ENCODE assay signal across 28 cellular contexts in the genomic region with DNA sequence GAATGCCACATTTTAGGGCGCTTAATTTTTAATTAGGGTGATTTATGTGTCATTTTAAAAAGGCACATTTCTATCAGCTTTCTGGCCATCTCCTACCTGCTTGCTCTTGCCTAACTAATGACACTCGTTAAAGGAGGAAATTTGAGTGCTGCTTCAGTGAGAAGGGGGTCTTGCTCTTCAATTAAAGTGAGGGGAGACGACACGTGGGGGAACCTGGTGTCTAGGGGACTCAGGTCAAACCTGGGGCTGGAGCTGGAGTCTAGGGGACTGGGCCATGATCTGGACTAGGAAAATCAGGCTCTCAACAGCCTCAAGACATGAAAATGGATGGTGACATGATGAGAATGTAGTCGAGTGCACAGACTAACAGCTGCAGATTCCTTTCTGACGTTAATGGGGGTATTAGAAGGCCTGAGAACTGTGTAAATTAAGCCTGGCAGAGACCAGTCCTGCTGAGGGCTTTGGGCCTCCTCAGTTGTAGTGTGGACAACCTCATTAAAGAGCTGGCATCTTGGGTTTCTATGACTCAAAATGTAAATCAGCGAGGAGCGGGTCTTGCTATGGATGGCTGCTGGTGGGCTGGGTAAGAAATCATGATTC.
"Had no signal": no experiment of that assay in that cellular context is flagged by ENCODE, and none has a peak within 500 bp of the region (broad histone marks: within the 10 kb centered on the region; RNA-seq: fewer than 3 reads in every experiment).

No MANE protein-coding gene starts in this region.

- H3K27ac ChIP-seq: breast epithelium, esophagus muscularis mucosa, foreskin keratinocyte, heart right ventricle, left lung, lower lobe of right lung, uterus, WERI-Rb-1 had no signal

- H3K27me3 Mint-ChIP-seq: type B pancreatic cell had no signal

- H3K4me3 ChIP-seq: breast epithelium, esophagus muscularis mucosa, heart right ventricle, left lung, lower lobe of right lung, uterus had no signal

- H3K4me3 Mint-ChIP-seq: activated CD4-positive, alpha-beta memory T cell treated with anti-CD3 and anti-CD28 coated beads for 36 hours; endodermal cell; natural killer cell treated with Interleukin-12 subunit alpha and Interleukin-12 subunit beta and Interleukin-15 and Interleukin-18, amount 100 ng/mL, for 72 hours; stimulated activated effector memory CD8-positive, alpha-beta T cell treated with anti-CD3 and anti-CD28 coated beads, Interleukin-12 subunit alpha, Interleukin-12 subunit beta, amount 100 ng/mL, for 72 hours; stimulated activated naive CD8-positive, alpha-beta T cell treated with anti-CD3 and anti-CD28 coated beads, Interleukin-15, Interleukin-2, amounts not matched to agents 100 ng/mL and 50 ng/mL, for 24 hours; type B pancreatic cell had no signal

- H3K27ac Mint-ChIP-seq: activated CD4-positive, alpha-beta memory T cell treated with anti-CD3 and anti-CD28 coated beads for 36 hours; endodermal cell; natural killer cell treated with Interleukin-12 subunit alpha and Interleukin-12 subunit beta and Interleukin-15 and Interleukin-18, amount 100 ng/mL, for 72 hours; stimulated activated effector memory CD8-positive, alpha-beta T cell treated with anti-CD3 and anti-CD28 coated beads, Interleukin-12 subunit alpha, Interleukin-12 subunit beta, amount 100 ng/mL, for 72 hours; stimulated activated naive CD8-positive, alpha-beta T cell treated with anti-CD3 and anti-CD28 coated beads, Interleukin-15, Interleukin-2, amounts not matched to agents 100 ng/mL and 50 ng/mL, for 24 hours; type B pancreatic cell had no signal

- H3K27me3 ChIP-seq: breast epithelium, esophagus muscularis mucosa, left lung, uterus had no signal

- H3K36me3 Mint-ChIP-seq: activated CD4-positive, alpha-beta memory T cell treated with anti-CD3 and anti-CD28 coated beads for 36 hours; natural killer cell treated with Interleukin-12 subunit alpha and Interleukin-12 subunit beta and Interleukin-15 and Interleukin-18, amount 100 ng/mL, for 72 hours; stimulated activated effector memory CD8-positive, alpha-beta T cell treated with anti-CD3 and anti-CD28 coated beads, Interleukin-12 subunit alpha, Interleukin-12 subunit beta, amount 100 ng/mL, for 72 hours; type B pancreatic cell had no signal

- H3K4me1 Mint-ChIP-seq: endodermal cell had no signal

- H3K9me3 Mint-ChIP-seq: activated CD4-positive, alpha-beta memory T cell treated with anti-CD3 and anti-CD28 coated beads for 36 hours; endodermal cell; natural killer cell treated with Interleukin-12 subunit alpha and Interleukin-12 subunit beta and Interleukin-15 and Interleukin-18, amount 100 ng/mL, for 72 hours; stimulated activated effector memory CD8-positive, alpha-beta T cell treated with anti-CD3 and anti-CD28 coated beads, Interleukin-12 subunit alpha, Interleukin-12 subunit beta, amount 100 ng/mL, for 72 hours; stimulated activated naive CD8-positive, alpha-beta T cell treated with anti-CD3 and anti-CD28 coated beads, Interleukin-15, Interleukin-2, amounts not matched to agents 100 ng/mL and 50 ng/mL, for 24 hours; type B pancreatic cell had no signal

- DNase-seq: activated CD4-positive, alpha-beta memory T cell treated with anti-CD3 and anti-CD28 coated beads for 36 hours; activated CD4-positive, alpha-beta T cell treated with anti-CD3 and anti-CD28 coated beads for 48 hours; activated CD8-positive, alpha-beta memory T cell treated with anti-CD3 and anti-CD28 coated beads, Interleukin-2, amount 50 U/mL, for 4 hours; activated gamma-delta T cell; activated naive CD4-positive, alpha-beta T cell treated with anti-CD3 and anti-CD28 coated beads, Interleukin-2, amount 50 U/mL, for 16 hours; activated T-cell treated with anti-CD3 and anti-CD28 coated beads, Interleukin-2, amount 50 U/mL, for 1 hour; amniotic stem cell; central memory CD4-positive, alpha-beta T cell; endodermal cell; foreskin keratinocyte; heart right ventricle; kidney glomerular epithelial cell; left lung; lower lobe of right lung; mesenchymal stem cell; posterior cingulate gyrus; right cardiac atrium; stimulated activated CD4-positive, alpha-beta T cell treated with anti-CD3 and anti-CD28 coated beads, Interleukin-4, amount 100 ng/mL, for 24 hours; T1000; uterus; WERI-Rb-1 had no signal

- H3K4me1 ChIP-seq: breast epithelium, esophagus muscularis mucosa, foreskin keratinocyte, heart right ventricle, left lung, lower lobe of right lung, uterus had no signal

- H3K36me3 ChIP-seq: breast epithelium, esophagus muscularis mucosa, heart right ventricle, left lung, lower lobe of right lung, uterus, WERI-Rb-1 had no signal

- H3K9me3 ChIP-seq: breast epithelium, esophagus muscularis mucosa, heart right ventricle, left lung, lower lobe of right lung, uterus had no signal

- ATAC-seq: activated CD4-positive, CD25-positive, alpha-beta regulatory T cell treated with anti-CD3 and anti-CD28 coated beads, Interleukin-2, amount 50 U/mL, for 24 hours; foreskin keratinocyte; heart right ventricle; left lung; lower lobe of right lung; natural killer cell treated with Interleukin-12 subunit alpha and Interleukin-12 subunit beta and Interleukin-15 and Interleukin-18, amount 100 ng/mL, for 72 hours; right cardiac atrium; stimulated activated effector memory CD8-positive, alpha-beta T cell treated with anti-CD3 and anti-CD28 coated beads, Interleukin-12 subunit alpha, Interleukin-12 subunit beta, amount 100 ng/mL, for 72 hours had no signal
